Comparison of ENCODE assay signal across 30 cellular contexts in the genomic region with DNA sequence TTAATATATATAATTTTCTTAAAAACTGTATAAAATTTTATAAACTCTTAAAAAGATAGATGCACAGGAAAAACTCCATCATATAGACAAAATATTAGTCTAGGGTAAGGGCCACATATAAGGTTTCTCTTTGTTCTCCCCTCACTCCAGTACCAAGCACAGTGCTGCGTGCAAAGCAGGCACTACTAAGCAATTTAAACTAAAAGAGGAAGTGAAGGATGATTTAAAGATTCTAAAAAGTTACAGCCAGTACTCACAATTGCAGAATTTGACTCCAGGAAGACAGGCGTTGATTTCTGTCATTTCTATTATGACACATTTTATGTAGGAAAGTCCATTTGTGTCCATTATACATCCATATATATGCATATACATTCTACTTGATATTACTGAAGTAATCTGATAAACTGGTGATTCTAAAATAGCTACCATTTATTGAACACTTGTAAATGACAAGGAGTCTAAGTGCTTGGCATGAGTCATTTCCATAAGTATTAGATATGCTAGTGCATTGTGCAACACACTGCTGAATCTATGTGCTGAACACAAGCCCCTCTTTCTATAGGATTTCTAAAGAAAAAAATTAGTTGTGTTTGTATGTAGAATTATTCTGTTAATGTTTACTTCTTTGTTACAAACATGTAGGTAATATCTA.
"Had no signal": no experiment of that assay in that cellular context is flagged by ENCODE, and none has a peak within 500 bp of the region (broad histone marks: within the 10 kb centered on the region; RNA-seq: fewer than 3 reads in every experiment).

No MANE protein-coding gene starts in this region.

- H3K27me3 Mint-ChIP-seq: activated CD4-positive, alpha-beta memory T cell treated with anti-CD3 and anti-CD28 coated beads for 36 hours; activated CD4-positive, alpha-beta T cell treated with anti-CD3 and anti-CD28 coated beads, Interleukin-2, amount 10 ng/mL, durations not matched to agents 24 days and 14 days; naive B cell; progenitor cell of endocrine pancreas had no signal

- H3K27me3 ChIP-seq: brain microvascular endothelial cell, ovary, testis, transverse colon had no signal

- H3K9me3 Mint-ChIP-seq: activated CD4-positive, alpha-beta T cell treated with anti-CD3 and anti-CD28 coated beads, Interleukin-2, amount 10 ng/mL, durations not matched to agents 24 days and 14 days; activated naive CD4-positive, alpha-beta T cell treated with anti-CD3 and anti-CD28 coated beads for 36 hours; activated naive CD8-positive, alpha-beta T cell treated with anti-CD3 and anti-CD28 coated beads for 36 hours; mesothelial cell of epicardium had no signal

- DNase-seq: activated CD4-positive, alpha-beta memory T cell treated with anti-CD3 and anti-CD28 coated beads for 36 hours; activated CD4-positive, alpha-beta T cell treated with anti-CD3 and anti-CD28 coated beads, Interleukin-2, amount 10 ng/mL, durations not matched to agents 24 days and 14 days; activated CD4-positive, CD25-positive, alpha-beta regulatory T cell treated with anti-CD3 and anti-CD28 coated beads, Interleukin-2, amount 50 U/mL, for 72 hours; activated CD8-positive, alpha-beta memory T cell treated with anti-CD3 and anti-CD28 coated beads, Interleukin-2, amount 50 U/mL, for 4 hours; activated effector memory CD4-positive, alpha-beta T cell treated with anti-CD3 and anti-CD28 coated beads, Interleukin-2, amount 50 U/mL, for 16 hours; activated naive CD4-positive, alpha-beta T cell treated with anti-CD3 and anti-CD28 coated beads for 36 hours; activated naive CD8-positive, alpha-beta T cell treated with anti-CD3 and anti-CD28 coated beads for 36 hours; activated T-cell treated with anti-CD3 and anti-CD28 coated beads, Interleukin-2, amount 50 U/mL, for 1 hour; brain microvascular endothelial cell; dorsolateral prefrontal cortex; effector memory CD4-positive, alpha-beta T cell; erythroblast; head of caudate nucleus; hippocampal formation; left cardiac atrium; mammary epithelial cell; naive B cell; ovary; stimulated activated CD4-positive, alpha-beta T cell treated with anti-CD3 and anti-CD28 coated beads, Interleukin-12 subunit alpha, Interleukin-12 subunit beta, amount 100 ng/mL, for 4 hours; stimulated activated CD4-positive, alpha-beta T cell treated with anti-CD3 and anti-CD28 coated beads, Interleukin-4, amount 100 ng/mL, for 1 hour; stimulated activated naive CD8-positive, alpha-beta T cell treated with anti-CD3 and anti-CD28 coated beads, Interleukin-15, Interleukin-2, amounts not matched to agents 100 U/mL and 50 U/mL, for 24 hours; testis; transverse colon had no signal

- H3K9me3 ChIP-seq: gastroesophageal sphincter, ovary, testis, transverse colon had no signal

- H3K4me1 Mint-ChIP-seq: activated CD4-positive, alpha-beta T cell treated with anti-CD3 and anti-CD28 coated beads, Interleukin-2, amount 10 ng/mL, durations not matched to agents 24 days and 14 days; activated naive CD8-positive, alpha-beta T cell treated with anti-CD3 and anti-CD28 coated beads for 36 hours; naive B cell had no signal

- H3K27ac ChIP-seq: brain microvascular endothelial cell, coronary artery, dorsolateral prefrontal cortex, gastroesophageal sphincter, ovary, skin epidermis, testis, transverse colon had no signal

- H3K4me3 Mint-ChIP-seq: activated CD4-positive, alpha-beta memory T cell treated with anti-CD3 and anti-CD28 coated beads for 36 hours; activated CD4-positive, alpha-beta T cell treated with anti-CD3 and anti-CD28 coated beads, Interleukin-2, amount 10 ng/mL, durations not matched to agents 24 days and 14 days; activated naive CD4-positive, alpha-beta T cell treated with anti-CD3 and anti-CD28 coated beads for 36 hours; activated naive CD8-positive, alpha-beta T cell treated with anti-CD3 and anti-CD28 coated beads for 36 hours; activated T-helper 1 cell treated with anti-CD3 and anti-CD28 coated beads, Interleukin-12 subunit alpha, Interleukin-12 subunit beta, Interleukin-2, Interleukin-4 antibody, amounts not matched to agents 30 ng/mL and 10 ng/mL and 1 ng/mL, durations not matched to agents 14 hours and 24 hours and 36 hours; mesothelial cell of epicardium; naive B cell had no signal

- H3K36me3 ChIP-seq: brain microvascular endothelial cell, gastroesophageal sphincter, ovary, transverse colon had no signal

- H3K4me1 ChIP-seq: gastroesophageal sphincter, testis, transverse colon had no signal

- ATAC-seq: gastroesophageal sphincter; left cardiac atrium; sciatic nerve; stimulated activated naive CD8-positive, alpha-beta T cell treated with anti-CD3 and anti-CD28 coated beads, Interleukin-15, Interleukin-2, amounts not matched to agents 100 U/mL and 50 U/mL, for 24 hours had no signal

- H3K4me3 ChIP-seq: coronary artery, dorsolateral prefrontal cortex, gastroesophageal sphincter, ovary, skin epidermis, testis, transverse colon had no signal

- H3K36me3 Mint-ChIP-seq: activated CD4-positive, alpha-beta memory T cell treated with anti-CD3 and anti-CD28 coated beads for 36 hours; activated naive CD8-positive, alpha-beta T cell treated with anti-CD3 and anti-CD28 coated beads for 36 hours; mesothelial cell of epicardium; naive B cell had no signal

- H3K27ac Mint-ChIP-seq: activated CD4-positive, alpha-beta memory T cell treated with anti-CD3 and anti-CD28 coated beads for 36 hours; activated CD4-positive, alpha-beta T cell treated with anti-CD3 and anti-CD28 coated beads, Interleukin-2, amount 10 ng/mL, durations not matched to agents 24 days and 14 days; activated naive CD4-positive, alpha-beta T cell treated with anti-CD3 and anti-CD28 coated beads for 36 hours; activated naive CD8-positive, alpha-beta T cell treated with anti-CD3 and anti-CD28 coated beads for 36 hours; activated T-helper 1 cell treated with anti-CD3 and anti-CD28 coated beads, Interleukin-12 subunit alpha, Interleukin-12 subunit beta, Interleukin-2, Interleukin-4 antibody, amounts not matched to agents 30 ng/mL and 10 ng/mL and 1 ng/mL, durations not matched to agents 14 hours and 24 hours and 36 hours; mesothelial cell of epicardium; naive B cell; progenitor cell of endocrine pancreas had no signal
